In the genomic region with DNA sequence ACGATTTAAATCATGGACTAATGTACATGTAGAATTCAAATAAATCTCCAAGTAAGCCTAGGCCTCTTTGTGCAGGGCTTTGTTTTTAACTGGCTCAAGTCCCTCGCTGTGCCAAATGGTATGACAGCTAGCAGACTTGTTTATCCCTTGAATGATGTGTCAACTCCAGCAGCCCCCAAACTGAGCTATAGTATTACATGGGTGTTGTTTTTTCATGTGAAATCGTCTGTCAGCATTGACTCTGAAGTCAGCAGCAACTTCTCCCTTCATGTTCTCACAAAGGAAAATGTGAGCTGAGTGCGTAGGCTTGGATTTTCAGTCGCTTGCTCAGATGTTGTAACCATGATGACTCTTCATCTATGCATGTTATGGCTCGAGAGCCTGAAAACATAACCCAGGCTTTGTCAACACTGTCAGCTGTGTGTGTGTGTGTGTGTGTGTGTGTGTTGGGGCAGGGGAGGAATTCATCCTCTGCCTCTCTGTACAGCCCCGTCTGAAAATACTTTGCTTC, we compare ENCODE assay signal across 1 cellular context.
TF ChIP-seq lines count a peak whose summit lies in the region.

No MANE protein-coding gene starts in this region.

TF ChIP-seq in HepG2, 621 proteins besides CTCF, POLR2A, EP300 and RAD21 (continued from another document and continues in another):
- TF ChIP-seq, protein P1, sequence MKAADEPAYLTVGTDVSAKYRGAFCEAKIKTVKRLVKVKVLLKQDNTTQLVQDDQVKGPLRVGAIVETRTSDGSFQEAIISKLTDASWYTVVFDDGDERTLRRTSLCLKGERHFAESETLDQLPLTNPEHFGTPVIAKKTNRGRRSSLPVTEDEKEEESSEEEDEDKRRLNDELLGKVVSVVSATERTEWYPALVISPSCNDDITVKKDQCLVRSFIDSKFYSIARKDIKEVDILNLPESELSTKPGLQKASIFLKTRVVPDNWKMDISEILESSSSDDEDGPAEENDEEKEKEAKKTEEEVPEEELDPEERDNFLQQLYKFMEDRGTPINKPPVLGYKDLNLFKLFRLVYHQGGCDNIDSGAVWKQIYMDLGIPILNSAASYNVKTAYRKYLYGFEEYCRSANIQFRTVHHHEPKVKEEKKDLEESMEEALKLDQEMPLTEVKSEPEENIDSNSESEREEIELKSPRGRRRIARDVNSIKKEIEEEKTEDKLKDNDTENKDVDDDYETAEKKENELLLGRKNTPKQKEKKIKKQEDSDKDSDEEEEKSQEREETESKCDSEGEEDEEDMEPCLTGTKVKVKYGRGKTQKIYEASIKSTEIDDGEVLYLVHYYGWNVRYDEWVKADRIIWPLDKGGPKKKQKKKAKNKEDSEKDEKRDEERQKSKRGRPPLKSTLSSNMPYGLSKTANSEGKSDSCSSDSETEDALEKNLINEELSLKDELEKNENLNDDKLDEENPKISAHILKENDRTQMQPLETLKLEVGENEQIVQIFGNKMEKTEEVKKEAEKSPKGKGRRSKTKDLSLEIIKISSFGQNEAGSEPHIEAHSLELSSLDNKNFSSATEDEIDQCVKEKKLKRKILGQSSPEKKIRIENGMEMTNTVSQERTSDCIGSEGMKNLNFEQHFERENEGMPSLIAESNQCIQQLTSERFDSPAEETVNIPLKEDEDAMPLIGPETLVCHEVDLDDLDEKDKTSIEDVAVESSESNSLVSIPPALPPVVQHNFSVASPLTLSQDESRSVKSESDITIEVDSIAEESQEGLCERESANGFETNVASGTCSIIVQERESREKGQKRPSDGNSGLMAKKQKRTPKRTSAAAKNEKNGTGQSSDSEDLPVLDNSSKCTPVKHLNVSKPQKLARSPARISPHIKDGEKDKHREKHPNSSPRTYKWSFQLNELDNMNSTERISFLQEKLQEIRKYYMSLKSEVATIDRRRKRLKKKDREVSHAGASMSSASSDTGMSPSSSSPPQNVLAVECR (CRISPR knock-in tag; IDR thresholded peaks at IDR 0.05; ENCODE audit: borderline replicate concordance), result peak; percentile 18; the same call in 1 of the 2 replicates
- TF ChIP-seq ZBTB3 (CRISPR knock-in tag; IDR thresholded peaks at IDR 0.05; ENCODE audit: borderline replicate concordance, low read depth) (no peak), SOX5 (CRISPR knock-in tag; IDR thresholded peaks at IDR 0.05; ENCODE audit: borderline replicate concordance) (peak; percentile 63; the same call in 1 of the 2 replicates), NFYC (CRISPR knock-in tag; IDR thresholded peaks at IDR 0.05) (no peak), ELF3 (CRISPR knock-in tag; IDR thresholded peaks at IDR 0.05) (peak; percentile 58; the same call in 1 of the 2 replicates), IKZF1 (IDR thresholded peaks at IDR 0.05) (no peak), RARG (CRISPR knock-in tag; IDR thresholded peaks at IDR 0.05; ENCODE audit: low read depth) (no peak), NR2F1 (CRISPR knock-in tag; IDR thresholded peaks at IDR 0.05) (0 out of 4 replicates have a peak, but pooled peaks of 1 of the 2 experiments have one; percentile 29), ZMYM2 (CRISPR knock-in tag; IDR thresholded peaks at IDR 0.05) (no peak), ZBTB38 (CRISPR knock-in tag; IDR thresholded peaks at IDR 0.05) (no peak), BHLHE40 (IDR thresholded peaks at IDR 0.05; ENCODE audit: low read length) (peak; percentile 55), CEBPG (CRISPR knock-in tag; IDR thresholded peaks at IDR 0.05) (peak; percentile 53), CCAR2 (optimal IDR thresholded peaks at IDR 0.05; ENCODE audit: low read depth, low read length) (no peak), ZNF121 (CRISPR knock-in tag; IDR thresholded peaks at IDR 0.05) (peak; percentile 58; the same call in 1 of the 2 replicates), HDAC2 (CRISPR knock-in tag; IDR thresholded peaks at IDR 0.05) (0 out of 2 replicates have a peak, but pooled peaks have one; percentile 27), SAP130 (CRISPR knock-in tag; IDR thresholded peaks at IDR 0.05; ENCODE audit: low read depth) (peak; percentile 62), ZNF775 (CRISPR knock-in tag; IDR thresholded peaks at IDR 0.05; ENCODE audit: borderline replicate concordance) (peak; percentile 97), NCOA2 (CRISPR knock-in tag; IDR thresholded peaks at IDR 0.05) (no peak), U2AF1 (optimal IDR thresholded peaks at IDR 0.05; ENCODE audit: low read depth, low read length) (no peak), NR1H2 (CRISPR knock-in tag; IDR thresholded peaks at IDR 0.05; ENCODE audit: borderline replicate concordance, low read depth) (no peak), MED1 (CRISPR knock-in tag; IDR thresholded peaks at IDR 0.05) (peak; percentile 26; the same call in 1 of the 2 replicates), CEBPB (IDR thresholded peaks at IDR 0.05; ENCODE audit: borderline replicate concordance, low read depth, low read length) (peak; percentile 59; the same call in 1 of the 2 replicates), CHD4 (IDR thresholded peaks at IDR 0.05; ENCODE audit: borderline replicate concordance, low read length) (no peak), ZNF614 (CRISPR knock-in tag; IDR thresholded peaks at IDR 0.05; ENCODE audit: borderline replicate concordance) (0 out of 2 replicates have a peak, but pooled peaks have one; percentile 64), KAT8 (CRISPR knock-in tag; IDR thresholded peaks at IDR 0.05) (0 out of 2 replicates have a peak, but pooled peaks have one; percentile 28), CBX5 (CRISPR knock-in tag; IDR thresholded peaks at IDR 0.05; ENCODE audit: borderline replicate concordance) (0 out of 2 replicates have a peak, but pooled peaks have one; percentile 18), TEAD3 (CRISPR knock-in tag; optimal IDR thresholded peaks at IDR 0.05; ENCODE audit: borderline replicate concordance) (peak; percentile 83), TBX3 (IDR thresholded peaks at IDR 0.05; ENCODE audit: borderline replicate concordance) (0 out of 2 replicates have a peak, but pooled peaks have one; percentile 16), MTF2 (CRISPR knock-in tag; IDR thresholded peaks at IDR 0.05; ENCODE audit: borderline replicate concordance) (no peak), SP5 (CRISPR knock-in tag; IDR thresholded peaks at IDR 0.05; ENCODE audit: borderline replicate concordance, low read depth) (0 out of 2 replicates have a peak, but pooled peaks have one; percentile 23), FOXO1 (CRISPR knock-in tag; IDR thresholded peaks at IDR 0.05) (peak; percentile 29; the same call in 1 of the 2 replicates), FOXP1 (IDR thresholded peaks at IDR 0.05) (peak; percentile 46; the same call in 1 of the 2 replicates), FOXP1 (CRISPR knock-in tag; IDR thresholded peaks at IDR 0.05) (peak; percentile 79), FOSL2 (CRISPR knock-in tag; IDR thresholded peaks at IDR 0.05) (peak; percentile 93), XBP1 (CRISPR knock-in tag; IDR thresholded peaks at IDR 0.05) (no peak)
- TF ChIP-seq, protein P2, sequence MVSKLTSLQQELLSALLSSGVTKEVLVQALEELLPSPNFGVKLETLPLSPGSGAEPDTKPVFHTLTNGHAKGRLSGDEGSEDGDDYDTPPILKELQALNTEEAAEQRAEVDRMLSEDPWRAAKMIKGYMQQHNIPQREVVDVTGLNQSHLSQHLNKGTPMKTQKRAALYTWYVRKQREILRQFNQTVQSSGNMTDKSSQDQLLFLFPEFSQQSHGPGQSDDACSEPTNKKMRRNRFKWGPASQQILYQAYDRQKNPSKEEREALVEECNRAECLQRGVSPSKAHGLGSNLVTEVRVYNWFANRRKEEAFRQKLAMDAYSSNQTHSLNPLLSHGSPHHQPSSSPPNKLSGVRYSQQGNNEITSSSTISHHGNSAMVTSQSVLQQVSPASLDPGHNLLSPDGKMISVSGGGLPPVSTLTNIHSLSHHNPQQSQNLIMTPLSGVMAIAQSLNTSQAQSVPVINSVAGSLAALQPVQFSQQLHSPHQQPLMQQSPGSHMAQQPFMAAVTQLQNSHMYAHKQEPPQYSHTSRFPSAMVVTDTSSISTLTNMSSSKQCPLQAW (CRISPR knock-in tag; IDR thresholded peaks at IDR 0.05), result 0 out of 2 replicates have a peak, but pooled peaks have one; percentile 36
- TF ChIP-seq, protein P3, sequence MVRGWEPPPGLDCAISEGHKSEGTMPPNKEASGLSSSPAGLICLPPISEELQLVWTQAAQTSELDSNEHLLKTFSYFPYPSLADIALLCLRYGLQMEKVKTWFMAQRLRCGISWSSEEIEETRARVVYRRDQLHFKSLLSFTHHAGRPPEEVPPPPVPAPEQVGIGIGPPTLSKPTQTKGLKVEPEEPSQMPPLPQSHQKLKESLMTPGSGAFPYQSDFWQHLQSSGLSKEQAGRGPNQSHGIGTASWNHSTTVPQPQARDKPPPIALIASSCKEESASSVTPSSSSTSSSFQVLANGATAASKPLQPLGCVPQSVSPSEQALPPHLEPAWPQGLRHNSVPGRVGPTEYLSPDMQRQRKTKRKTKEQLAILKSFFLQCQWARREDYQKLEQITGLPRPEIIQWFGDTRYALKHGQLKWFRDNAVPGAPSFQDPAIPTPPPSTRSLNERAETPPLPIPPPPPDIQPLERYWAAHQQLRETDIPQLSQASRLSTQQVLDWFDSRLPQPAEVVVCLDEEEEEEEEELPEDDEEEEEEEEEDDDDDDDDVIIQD (CRISPR knock-in tag; IDR thresholded peaks at IDR 0.05; ENCODE audit: low read depth), result peak; percentile 57
- TF ChIP-seq, protein P4, sequence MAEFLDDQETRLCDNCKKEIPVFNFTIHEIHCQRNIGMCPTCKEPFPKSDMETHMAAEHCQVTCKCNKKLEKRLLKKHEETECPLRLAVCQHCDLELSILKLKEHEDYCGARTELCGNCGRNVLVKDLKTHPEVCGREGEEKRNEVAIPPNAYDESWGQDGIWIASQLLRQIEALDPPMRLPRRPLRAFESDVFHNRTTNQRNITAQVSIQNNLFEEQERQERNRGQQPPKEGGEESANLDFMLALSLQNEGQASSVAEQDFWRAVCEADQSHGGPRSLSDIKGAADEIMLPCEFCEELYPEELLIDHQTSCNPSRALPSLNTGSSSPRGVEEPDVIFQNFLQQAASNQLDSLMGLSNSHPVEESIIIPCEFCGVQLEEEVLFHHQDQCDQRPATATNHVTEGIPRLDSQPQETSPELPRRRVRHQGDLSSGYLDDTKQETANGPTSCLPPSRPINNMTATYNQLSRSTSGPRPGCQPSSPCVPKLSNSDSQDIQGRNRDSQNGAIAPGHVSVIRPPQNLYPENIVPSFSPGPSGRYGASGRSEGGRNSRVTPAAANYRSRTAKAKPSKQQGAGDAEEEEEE (CRISPR knock-in tag; IDR thresholded peaks at IDR 0.05; ENCODE audit: borderline replicate concordance), result no peak
- TF ChIP-seq, protein P5, sequence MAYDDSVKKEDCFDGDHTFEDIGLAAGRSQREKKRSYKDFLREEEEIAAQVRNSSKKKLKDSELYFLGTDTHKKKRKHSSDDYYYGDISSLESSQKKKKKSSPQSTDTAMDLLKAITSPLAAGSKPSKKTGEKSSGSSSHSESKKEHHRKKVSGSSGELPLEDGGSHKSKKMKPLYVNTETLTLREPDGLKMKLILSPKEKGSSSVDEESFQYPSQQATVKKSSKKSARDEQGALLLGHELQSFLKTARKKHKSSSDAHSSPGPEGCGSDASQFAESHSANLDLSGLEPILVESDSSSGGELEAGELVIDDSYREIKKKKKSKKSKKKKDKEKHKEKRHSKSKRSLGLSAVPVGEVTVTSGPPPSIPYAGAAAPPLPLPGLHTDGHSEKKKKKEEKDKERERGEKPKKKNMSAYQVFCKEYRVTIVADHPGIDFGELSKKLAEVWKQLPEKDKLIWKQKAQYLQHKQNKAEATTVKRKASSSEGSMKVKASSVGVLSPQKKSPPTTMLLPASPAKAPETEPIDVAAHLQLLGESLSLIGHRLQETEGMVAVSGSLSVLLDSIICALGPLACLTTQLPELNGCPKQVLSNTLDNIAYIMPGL (CRISPR knock-in tag; IDR thresholded peaks at IDR 0.05; ENCODE audit: borderline replicate concordance in 1 of 2, low read depth in 1 of 2), result peak in 1 of 2 experiments; percentile 58; a peak in 1 of 4 replicates
- TF ChIP-seq, protein P6, sequence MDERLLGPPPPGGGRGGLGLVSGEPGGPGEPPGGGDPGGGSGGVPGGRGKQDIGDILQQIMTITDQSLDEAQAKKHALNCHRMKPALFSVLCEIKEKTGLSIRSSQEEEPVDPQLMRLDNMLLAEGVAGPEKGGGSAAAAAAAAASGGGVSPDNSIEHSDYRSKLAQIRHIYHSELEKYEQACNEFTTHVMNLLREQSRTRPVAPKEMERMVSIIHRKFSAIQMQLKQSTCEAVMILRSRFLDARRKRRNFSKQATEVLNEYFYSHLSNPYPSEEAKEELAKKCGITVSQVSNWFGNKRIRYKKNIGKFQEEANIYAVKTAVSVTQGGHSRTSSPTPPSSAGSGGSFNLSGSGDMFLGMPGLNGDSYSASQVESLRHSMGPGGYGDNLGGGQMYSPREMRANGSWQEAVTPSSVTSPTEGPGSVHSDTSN (CRISPR knock-in tag; IDR thresholded peaks at IDR 0.05), result 0 out of 2 replicates have a peak, but pooled peaks have one; percentile 12
- TF ChIP-seq, protein P7, sequence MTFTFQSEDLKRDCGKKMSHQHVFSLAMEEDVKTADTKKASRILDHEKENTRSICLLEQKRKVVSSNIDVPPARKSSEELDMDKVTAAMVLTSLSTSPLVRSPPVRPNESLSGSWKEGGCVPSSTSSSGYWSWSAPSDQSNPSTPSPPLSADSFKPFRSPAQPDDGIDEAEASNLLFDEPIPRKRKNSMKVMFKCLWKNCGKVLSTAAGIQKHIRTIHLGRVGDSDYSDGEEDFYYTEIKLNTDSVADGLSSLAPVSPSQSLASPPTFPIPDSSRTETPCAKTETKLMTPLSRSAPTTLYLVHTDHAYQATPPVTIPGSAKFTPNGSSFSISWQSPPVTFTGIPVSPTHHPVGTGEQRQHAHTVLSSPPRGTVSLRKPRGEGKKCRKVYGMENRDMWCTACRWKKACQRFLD (CRISPR knock-in tag; IDR thresholded peaks at IDR 0.05; ENCODE audit: borderline replicate concordance), result no peak
- TF ChIP-seq, protein P8, sequence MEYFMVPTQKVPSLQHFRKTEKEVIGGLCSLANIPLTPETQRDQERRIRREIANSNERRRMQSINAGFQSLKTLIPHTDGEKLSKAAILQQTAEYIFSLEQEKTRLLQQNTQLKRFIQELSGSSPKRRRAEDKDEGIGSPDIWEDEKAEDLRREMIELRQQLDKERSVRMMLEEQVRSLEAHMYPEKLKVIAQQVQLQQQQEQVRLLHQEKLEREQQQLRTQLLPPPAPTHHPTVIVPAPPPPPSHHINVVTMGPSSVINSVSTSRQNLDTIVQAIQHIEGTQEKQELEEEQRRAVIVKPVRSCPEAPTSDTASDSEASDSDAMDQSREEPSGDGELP (IDR thresholded peaks at IDR 0.05; ENCODE audit: borderline replicate concordance, low read depth), result peak; percentile 93
- TF ChIP-seq, protein P9, sequence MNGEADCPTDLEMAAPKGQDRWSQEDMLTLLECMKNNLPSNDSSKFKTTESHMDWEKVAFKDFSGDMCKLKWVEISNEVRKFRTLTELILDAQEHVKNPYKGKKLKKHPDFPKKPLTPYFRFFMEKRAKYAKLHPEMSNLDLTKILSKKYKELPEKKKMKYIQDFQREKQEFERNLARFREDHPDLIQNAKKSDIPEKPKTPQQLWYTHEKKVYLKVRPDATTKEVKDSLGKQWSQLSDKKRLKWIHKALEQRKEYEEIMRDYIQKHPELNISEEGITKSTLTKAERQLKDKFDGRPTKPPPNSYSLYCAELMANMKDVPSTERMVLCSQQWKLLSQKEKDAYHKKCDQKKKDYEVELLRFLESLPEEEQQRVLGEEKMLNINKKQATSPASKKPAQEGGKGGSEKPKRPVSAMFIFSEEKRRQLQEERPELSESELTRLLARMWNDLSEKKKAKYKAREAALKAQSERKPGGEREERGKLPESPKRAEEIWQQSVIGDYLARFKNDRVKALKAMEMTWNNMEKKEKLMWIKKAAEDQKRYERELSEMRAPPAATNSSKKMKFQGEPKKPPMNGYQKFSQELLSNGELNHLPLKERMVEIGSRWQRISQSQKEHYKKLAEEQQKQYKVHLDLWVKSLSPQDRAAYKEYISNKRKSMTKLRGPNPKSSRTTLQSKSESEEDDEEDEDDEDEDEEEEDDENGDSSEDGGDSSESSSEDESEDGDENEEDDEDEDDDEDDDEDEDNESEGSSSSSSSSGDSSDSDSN (CRISPR knock-in tag; IDR thresholded peaks at IDR 0.05), result no peak
- TF ChIP-seq, protein P10, sequence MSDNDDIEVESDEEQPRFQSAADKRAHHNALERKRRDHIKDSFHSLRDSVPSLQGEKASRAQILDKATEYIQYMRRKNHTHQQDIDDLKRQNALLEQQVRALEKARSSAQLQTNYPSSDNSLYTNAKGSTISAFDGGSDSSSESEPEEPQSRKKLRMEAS (IDR thresholded peaks at IDR 0.05), result peak; percentile 28; the same call in 1 of the 2 replicates
